1 cellular context compared by ENCODE assay signal in genomic region chr4:38967260-38968095, GRCh38.
A peak's percentile ranks its signal among the peaks of the same experiment; 100 is the strongest.
TF ChIP-seq lines count a peak whose summit lies in the region.

No MANE protein-coding gene starts in this region.

TF ChIP-seq in HCT116, 20 proteins besides CTCF, POLR2A, EP300 and RAD21 (continued from another document):
- peak; percentile 44; the same call in 1 of the 2 replicates for TF ChIP-seq POLR2AphosphoS5 (IDR thresholded peaks at IDR 0.05; ENCODE audit: low read depth, low read length)
- TF ChIP-seq SRF (IDR thresholded peaks at IDR 0.05; ENCODE audit: low read depth) = 0 out of 2 replicates have a peak, but pooled peaks have one; percentile 29
- TF ChIP-seq SIN3A (IDR thresholded peaks at IDR 0.05; ENCODE audit: low read depth) = no peak
- TF ChIP-seq CEBPB (IDR thresholded peaks at IDR 0.05; ENCODE audit: low read depth) = peak; percentile 95
- no peak for TF ChIP-seq EZH2phosphoT487 (IDR thresholded peaks at IDR 0.05; ENCODE audit: borderline replicate concordance)
- no peak for TF ChIP-seq REST (IDR thresholded peaks at IDR 0.05; ENCODE audit: low read depth)
- TF ChIP-seq ZFX (IDR thresholded peaks at IDR 0.05) = no peak
